Comparison of ENCODE assay signal across 8 cellular contexts in genomic region chr1:221478050-221478949, GRCh38.
DNase-seq lines count a peak whose midpoint lies in the region; ATAC-seq, FAIRE-seq and TF ChIP-seq lines count a peak whose summit lies in the region.

No MANE protein-coding gene starts in this region.

- FAIRE-seq in D721Med (lab: Jason Lieb, UNC): no peak

- no peaks in the 10 kb centered on the region for H3K4me1 ChIP-seq in aorta (ENCODE audit: control insufficient read depth in 1 of 2, insufficient read depth in 2 of 2, low read length in 2 of 2)

- peaks cover 0 to 4% of the 10 kb centered on the region in 2 donors for H3K27me3 ChIP-seq in aorta (ENCODE audit: control insufficient read depth in 1 of 2, insufficient read depth in 2 of 2, low read length in 1 of 2)

- no peak for DNase-seq in D721Med (ENCODE audit: insufficient read length, low spot score)
- DNase-seq in RPMI8226: peak; percentile 30
- DNase-seq in activated T-helper 9 cell treated with anti-CD3 and anti-CD28 coated beads, Interleukin-2, amount 50 U/mL, for 16 hours (ENCODE audit: low read depth): peak; percentile 28
- peak; percentile 86 for DNase-seq in glomerular visceral epithelial cell (ENCODE audit: extremely low spot score)
- DNase-seq in progenitor cell of endocrine pancreas (ENCODE audit: low spot score, unreplicated experiment): no peak
- peak in 1 of 2 donors; percentile 61 for DNase-seq in aorta

- WGBS in aorta, 2 donors: 12 to 16% methylated on average over 8 of the region's 8 CpGs

- H3K27ac ChIP-seq in aorta (ENCODE audit: low read depth in 1 of 2, low read length in 2 of 2): no peak overlapping the region

- no peaks in the 10 kb centered on the region for H3K36me3 ChIP-seq in aorta (ENCODE audit: control insufficient read depth in 1 of 2, insufficient read depth in 2 of 2, low read length in 1 of 2)

- no peak overlapping the region for H3K27ac Mint-ChIP-seq in progenitor cell of endocrine pancreas

- TF ChIP-seq CTCF in D721Med (IDR thresholded peaks at IDR 0.05; ENCODE audit: insufficient read depth, missing control alignments) (peak; percentile 88), progenitor cell of endocrine pancreas (IDR thresholded peaks at IDR 0.05; ENCODE audit: unreplicated experiment) (peak; percentile 59)

- no peak overlapping the region for H3K4me3 Mint-ChIP-seq in progenitor cell of endocrine pancreas (ENCODE audit: low read depth)

- H3K27me3 Mint-ChIP-seq in progenitor cell of endocrine pancreas: peaks cover 10% of the 10 kb centered on the region

- H3K4me3 ChIP-seq in aorta (ENCODE audit: low read length in 2 of 2): no peak overlapping the region

- no peaks in the 10 kb centered on the region for H3K36me3 Mint-ChIP-seq in progenitor cell of endocrine pancreas (ENCODE audit: insufficient read depth)

- H3K9me3 ChIP-seq in aorta (ENCODE audit: control insufficient read depth, low read length): no peaks in the 10 kb centered on the region

- H3K9me3 Mint-ChIP-seq in progenitor cell of endocrine pancreas (ENCODE audit: low read depth): no peaks in the 10 kb centered on the region

- ATAC-seq in GM19467 (IDR thresholded peaks at IDR 0.05; ENCODE audit: unreplicated experiment) (peak; percentile 85), HG03575 (IDR thresholded peaks at IDR 0.05; ENCODE audit: extremely low read depth, insufficient number of reproducible peaks, low FRiP score, unreplicated experiment) (peak; percentile 56), aorta (ENCODE audit: low FRiP score) (peak; percentile 77)

- peaks cover 4% of the 10 kb centered on the region for H3K4me1 Mint-ChIP-seq in progenitor cell of endocrine pancreas (ENCODE audit: low read depth)

- intact Hi-C loops in aorta (cut with DNase I): loop anchor here in 1 of 2 donors (5.0 kb wide), 1 partner anchor 979 kb away; no protein-coding TSS in a partner anchor

Comparison
In these comparisons a context has a peak if more than half of its experiments do, and no peak if none do; other contexts are left out.
1. DNase-seq: peak in RPMI8226 (single experiment), activated T-helper 9 cell treated with anti-CD3 and anti-CD28 coated beads, Interleukin-2, amount 50 U/mL, for 16 hours (single experiment) and glomerular visceral epithelial cell (single experiment); none in D721Med (single experiment) and progenitor cell of endocrine pancreas (single experiment).
2. Peak in every context shown above with its lines, with median percentiles within 50 percentile points of each other: ATAC-seq.